ENCODE assay signal across 20 cellular contexts in the genomic region with DNA sequence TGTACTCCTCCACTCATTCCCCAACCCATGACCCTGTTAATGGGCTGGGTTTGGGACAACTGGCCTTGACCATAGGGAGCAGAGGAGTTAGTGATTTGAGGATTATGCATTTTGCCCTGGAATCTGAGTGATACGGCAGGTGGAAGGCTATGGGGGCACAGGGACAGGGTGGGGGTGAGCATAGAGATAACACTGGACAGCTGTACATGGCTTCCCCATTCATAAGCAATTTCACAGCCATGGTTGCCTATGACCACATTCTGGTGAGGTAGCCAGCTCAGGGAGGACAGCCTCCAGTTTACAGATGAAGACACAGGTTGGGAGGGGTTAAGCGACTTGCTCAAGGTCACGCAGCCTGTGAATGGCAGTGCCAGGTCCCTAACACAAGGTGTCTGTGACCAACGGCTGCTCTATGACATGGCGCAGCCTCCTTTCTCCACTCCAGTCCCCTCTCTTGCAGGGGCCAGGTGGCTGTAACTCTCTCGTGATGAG.
"Had no signal": no experiment of that assay in that cellular context is flagged by ENCODE, and none has a peak within 500 bp of the region (broad histone marks: within the 10 kb centered on the region; RNA-seq: fewer than 3 reads in every experiment).

No MANE protein-coding gene starts in this region.

- H3K27ac ChIP-seq: epithelial cell of prostate, upper lobe of right lung, WERI-Rb-1 had no signal

- H3K27me3 ChIP-seq: upper lobe of right lung had no signal

- H3K4me3 ChIP-seq: lung, upper lobe of right lung had no signal

- H3K9me3 ChIP-seq: upper lobe of right lung had no signal

- H3K36me3 Mint-ChIP-seq: activated naive CD8-positive, alpha-beta T cell treated with anti-CD3 and anti-CD28 coated beads for 36 hours; naive B cell; stimulated activated naive B cell treated with anti-CD40 and anti-IgM and Interleukin-4, amounts not matched to agents 10 μg/mL and 1 μg/mL and 100 μg/mL, for 72 hours; T-cell had no signal

- DNase-seq: activated CD4-positive, alpha-beta T cell treated with anti-CD3 and anti-CD28 coated beads, Interleukin-2, amount 50 U/mL, for 1 hour; activated CD4-positive, CD25-positive, alpha-beta regulatory T cell treated with anti-CD3 and anti-CD28 coated beads, Interleukin-2, amount 50 U/mL, for 72 hours; activated CD8-positive, alpha-beta memory T cell treated with anti-CD3 and anti-CD28 coated beads for 24 hours; activated CD8-positive, alpha-beta memory T cell treated with anti-CD3 and anti-CD28 coated beads, Interleukin-2, amount 50 U/mL, for 4 hours; activated naive CD4-positive, alpha-beta T cell treated with Interleukin-2 at 50 U/mL for 16 hours; activated naive CD8-positive, alpha-beta T cell treated with anti-CD3 and anti-CD28 coated beads for 36 hours; activated T-cell treated with anti-CD3 and anti-CD28 coated beads, Interleukin-2, amount 50 U/mL, for 24 hours; foreskin fibroblast; kidney; naive B cell; stimulated activated CD4-positive, alpha-beta T cell treated with anti-CD3 and anti-CD28 coated beads, Interleukin-2, amount 100 ng/mL, for 48 hours; stimulated activated CD8-positive, alpha-beta memory T cell treated with anti-CD3 and anti-CD28 coated beads, Interleukin-4, amount 100 ng/mL, for 48 hours; stimulated activated naive B cell treated with anti-CD40 and anti-IgM and Interleukin-4, amounts not matched to agents 10 μg/mL and 1 μg/mL and 100 μg/mL, for 72 hours; T-cell; upper lobe of right lung; WERI-Rb-1 had no signal

- H3K4me1 Mint-ChIP-seq: activated naive CD8-positive, alpha-beta T cell treated with anti-CD3 and anti-CD28 coated beads for 36 hours; naive B cell; stimulated activated naive B cell treated with anti-CD40 and anti-IgM and Interleukin-4, amounts not matched to agents 10 μg/mL and 1 μg/mL and 100 μg/mL, for 72 hours; T-cell had no signal

- H3K4me3 Mint-ChIP-seq: activated naive CD8-positive, alpha-beta T cell treated with anti-CD3 and anti-CD28 coated beads for 36 hours; activated T-cell treated with anti-CD3 and anti-CD28 coated beads, Interleukin-2, amount 50 U/mL, for 24 hours; naive B cell; stimulated activated naive B cell treated with anti-CD40 and anti-IgM and Interleukin-4, amounts not matched to agents 10 μg/mL and 1 μg/mL and 100 μg/mL, for 72 hours; T-cell; T-helper 2 cell treated with Interferon-gamma antibody and Interleukin-4, amounts not matched to agents 5 μg/mL and 100 μg/mL, for 36 hours had no signal

- H3K4me1 ChIP-seq: upper lobe of right lung had no signal

- ATAC-seq: stimulated activated naive B cell treated with anti-CD40 and anti-IgM and Interleukin-4, amounts not matched to agents 10 μg/mL and 1 μg/mL and 100 μg/mL, for 72 hours; T-cell; upper lobe of right lung had no signal

- H3K9me3 Mint-ChIP-seq: activated naive CD8-positive, alpha-beta T cell treated with anti-CD3 and anti-CD28 coated beads for 36 hours; activated T-cell treated with anti-CD3 and anti-CD28 coated beads, Interleukin-2, amount 50 U/mL, for 24 hours; activated T-helper 2 cell treated with anti-CD3 and anti-CD28 coated beads, Interferon-gamma antibody, Interleukin-2, Interleukin-4, amounts not matched to agents 10 μg/mL and 5 μg/mL and 100 μg/mL, durations not matched to agents 14 hours and 24 hours and 36 hours; stimulated activated naive B cell treated with anti-CD40 and anti-IgM and Interleukin-4, amounts not matched to agents 10 μg/mL and 1 μg/mL and 100 μg/mL, for 72 hours; T-helper 2 cell treated with Interferon-gamma antibody and Interleukin-4, amounts not matched to agents 5 μg/mL and 100 μg/mL, for 36 hours had no signal

- H3K27ac Mint-ChIP-seq: activated naive CD8-positive, alpha-beta T cell treated with anti-CD3 and anti-CD28 coated beads for 36 hours; activated T-cell treated with anti-CD3 and anti-CD28 coated beads, Interleukin-2, amount 50 U/mL, for 24 hours; activated T-helper 2 cell treated with anti-CD3 and anti-CD28 coated beads, Interferon-gamma antibody, Interleukin-2, Interleukin-4, amounts not matched to agents 10 μg/mL and 5 μg/mL and 100 μg/mL, durations not matched to agents 14 hours and 24 hours and 36 hours; naive B cell; stimulated activated naive B cell treated with anti-CD40 and anti-IgM and Interleukin-4, amounts not matched to agents 10 μg/mL and 1 μg/mL and 100 μg/mL, for 72 hours; T-cell; T-helper 2 cell treated with Interferon-gamma antibody and Interleukin-4, amounts not matched to agents 5 μg/mL and 100 μg/mL, for 36 hours had no signal

- H3K36me3 ChIP-seq: upper lobe of right lung, WERI-Rb-1 had no signal
